Comparison of ENCODE assay signal across 31 cellular contexts in the genomic region with DNA sequence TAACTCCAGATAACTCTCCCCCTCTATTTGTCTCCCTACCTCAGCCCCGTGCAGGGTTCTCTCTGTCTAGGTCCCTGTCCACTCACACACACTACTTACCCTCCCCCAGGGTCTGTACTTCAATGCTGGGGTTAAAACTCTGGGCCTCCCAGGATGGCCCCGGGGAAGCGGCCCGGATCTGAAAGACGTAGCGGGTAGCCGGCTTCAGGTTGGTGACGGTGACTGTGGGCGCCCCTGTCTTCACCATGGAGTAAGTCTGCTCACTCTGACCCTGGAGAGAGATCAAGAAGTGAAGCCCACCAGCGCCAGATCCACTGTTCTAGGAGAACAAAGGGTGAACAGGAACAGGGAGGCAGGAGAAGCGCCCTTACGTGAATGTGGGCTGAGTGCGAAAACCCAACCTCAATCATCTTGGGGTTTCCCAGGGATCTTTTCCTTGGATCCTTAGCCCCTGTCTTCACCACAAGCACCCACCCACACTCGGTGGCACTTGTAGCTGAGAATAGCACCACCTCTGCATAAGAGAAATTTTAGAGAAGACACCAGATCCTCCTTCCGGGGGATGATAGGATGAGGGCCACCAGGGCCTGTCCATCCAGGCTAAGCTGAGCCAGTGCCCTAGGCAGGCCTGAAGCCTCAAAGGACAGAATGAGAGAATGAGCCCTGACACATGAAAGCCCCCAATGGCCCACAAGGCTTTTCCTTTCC. TPM values are rescaled to one million over a fixed set of nuclear protein-coding genes. Genes with fewer than 3 reads are reported as not detected.
"Had no signal": no experiment of that assay in that cellular context is flagged by ENCODE, and none has a peak within 500 bp of the region (broad histone marks: within the 10 kb centered on the region; RNA-seq: fewer than 3 reads in every experiment).

No MANE protein-coding gene starts in this region.

- H2AFZ ChIP-seq: neural progenitor cell had no signal

- H3K36me3 ChIP-seq: colonic mucosa, lower lobe of right lung, neural progenitor cell, vagina had no signal

- DNase-seq: activated CD4-positive, alpha-beta T cell treated with anti-CD3 and anti-CD28 coated beads for 36 hours; activated CD4-positive, CD25-positive, alpha-beta regulatory T cell; activated CD8-positive, alpha-beta T cell treated with anti-CD3 and anti-CD28 coated beads, Interleukin-2, amount 10 ng/mL, durations not matched to agents 7 days and 5 days; activated naive CD4-positive, alpha-beta T cell; activated T-cell treated with anti-CD3 and anti-CD28 coated beads for 4 hours; activated T-cell treated with anti-CD3 and anti-CD28 coated beads, Interleukin-2, amount 50 U/mL, for 72 hours; effector memory CD4-positive, alpha-beta T cell; erythroblast; hypothalamus; kidney glomerular epithelial cell; lower lobe of right lung; mesenchymal stem cell; natural killer cell; stimulated activated CD4-positive, alpha-beta T cell treated with anti-CD3 and anti-CD28 coated beads, Interleukin-4, amount 100 ng/mL, for 24 hours; T-helper 1 cell had no signal

- H3K9me3 ChIP-seq: colonic mucosa, lower lobe of right lung, vagina had no signal

- H3K27ac Mint-ChIP-seq: activated CD4-positive, alpha-beta T cell treated with anti-CD3 and anti-CD28 coated beads for 36 hours; activated CD8-positive, alpha-beta T cell treated with anti-CD3 and anti-CD28 coated beads, Interleukin-2, amount 10 ng/mL, durations not matched to agents 7 days and 5 days; activated naive CD8-positive, alpha-beta T cell; activated T-cell treated with anti-CD3 and anti-CD28 coated beads, Interleukin-2, amount 50 U/mL, for 72 hours; natural killer cell; neural progenitor cell; stimulated activated effector memory CD8-positive, alpha-beta T cell treated with anti-CD3 and anti-CD28 coated beads, Interleukin-12 subunit alpha, Interleukin-12 subunit beta, amount 100 ng/mL, for 72 hours; stimulated activated naive CD8-positive, alpha-beta T cell treated with anti-CD3 and anti-CD28 coated beads, Interleukin-15, Interleukin-2, amounts not matched to agents 100 ng/mL and 50 ng/mL, for 24 hours; T-helper 2 cell treated with Interferon-gamma antibody and Interleukin-4, amounts not matched to agents 5 μg/mL and 100 μg/mL, for 36 hours; type B pancreatic cell had no signal

- H3K4me1 ChIP-seq: colonic mucosa, lower lobe of right lung, vagina had no signal

- H3K36me3 Mint-ChIP-seq: activated naive CD8-positive, alpha-beta T cell; natural killer cell; neural progenitor cell; stimulated activated effector memory CD8-positive, alpha-beta T cell treated with anti-CD3 and anti-CD28 coated beads, Interleukin-12 subunit alpha, Interleukin-12 subunit beta, amount 100 ng/mL, for 72 hours; type B pancreatic cell had no signal

- FAIRE-seq: bronchial epithelial cell had no signal

- H3K9ac ChIP-seq: neural progenitor cell had no signal

- H3K4me2 ChIP-seq: neural progenitor cell had no signal

- H3K4me3 ChIP-seq: colonic mucosa, dorsolateral prefrontal cortex, lower lobe of right lung, neural progenitor cell, skin epidermis, vagina had no signal

- H3K27ac ChIP-seq: colonic mucosa, lower lobe of right lung, neural progenitor cell, skin epidermis, vagina had no signal

- H3K9me3 Mint-ChIP-seq: activated T-cell treated with anti-CD3 and anti-CD28 coated beads, Interleukin-2, amount 50 U/mL, for 72 hours; natural killer cell; stimulated activated effector memory CD8-positive, alpha-beta T cell treated with anti-CD3 and anti-CD28 coated beads, Interleukin-12 subunit alpha, Interleukin-12 subunit beta, amount 100 ng/mL, for 72 hours; stimulated activated naive CD8-positive, alpha-beta T cell treated with anti-CD3 and anti-CD28 coated beads, Interleukin-15, Interleukin-2, amounts not matched to agents 100 ng/mL and 50 ng/mL, for 24 hours; T-helper 2 cell treated with Interferon-gamma antibody and Interleukin-4, amounts not matched to agents 5 μg/mL and 100 μg/mL, for 36 hours; type B pancreatic cell had no signal

- H3K4me3 Mint-ChIP-seq: activated CD4-positive, alpha-beta T cell treated with anti-CD3 and anti-CD28 coated beads for 36 hours; activated CD8-positive, alpha-beta T cell treated with anti-CD3 and anti-CD28 coated beads, Interleukin-2, amount 10 ng/mL, durations not matched to agents 7 days and 5 days; activated naive CD8-positive, alpha-beta T cell; activated T-cell treated with anti-CD3 and anti-CD28 coated beads, Interleukin-2, amount 50 U/mL, for 72 hours; natural killer cell; neural progenitor cell; stimulated activated effector memory CD8-positive, alpha-beta T cell treated with anti-CD3 and anti-CD28 coated beads, Interleukin-12 subunit alpha, Interleukin-12 subunit beta, amount 100 ng/mL, for 72 hours; stimulated activated naive CD8-positive, alpha-beta T cell treated with anti-CD3 and anti-CD28 coated beads, Interleukin-15, Interleukin-2, amounts not matched to agents 100 ng/mL and 50 ng/mL, for 24 hours; T-helper 2 cell treated with Interferon-gamma antibody and Interleukin-4, amounts not matched to agents 5 μg/mL and 100 μg/mL, for 36 hours; type B pancreatic cell had no signal

- H3K27me3 ChIP-seq: colonic mucosa had no signal

- H3K4me1 Mint-ChIP-seq: activated CD4-positive, alpha-beta T cell treated with anti-CD3 and anti-CD28 coated beads for 36 hours; natural killer cell; stimulated activated effector memory CD8-positive, alpha-beta T cell treated with anti-CD3 and anti-CD28 coated beads, Interleukin-12 subunit alpha, Interleukin-12 subunit beta, amount 100 ng/mL, for 72 hours had no signal

- ATAC-seq: activated CD4-positive, alpha-beta T cell treated with anti-CD3 and anti-CD28 coated beads for 36 hours; activated CD8-positive, alpha-beta T cell treated with anti-CD3 and anti-CD28 coated beads, Interleukin-2, amount 10 ng/mL, durations not matched to agents 7 days and 5 days; activated T-cell treated with anti-CD3 and anti-CD28 coated beads, Interleukin-2, amount 50 U/mL, for 72 hours; lower lobe of right lung; natural killer cell; sciatic nerve; stimulated activated effector memory CD8-positive, alpha-beta T cell treated with anti-CD3 and anti-CD28 coated beads, Interleukin-12 subunit alpha, Interleukin-12 subunit beta, amount 100 ng/mL, for 72 hours had no signal

RNA-seq across cellular contexts. Expression of a gene that starts 33.5 kb away (rescaled TPM):
- total RNA-seq: activated CD8-positive, alpha-beta T cell treated with anti-CD3 and anti-CD28 coated beads, Interleukin-2, amount 10 ng/mL, durations not matched to agents 7 days and 5 days; fibroblast of villous mesenchyme; mononuclear cell; natural killer cell; subcutaneous adipose tissue had no signal
- polyA plus RNA-seq: fibroblast of lung had no signal
